In the genomic region with DNA sequence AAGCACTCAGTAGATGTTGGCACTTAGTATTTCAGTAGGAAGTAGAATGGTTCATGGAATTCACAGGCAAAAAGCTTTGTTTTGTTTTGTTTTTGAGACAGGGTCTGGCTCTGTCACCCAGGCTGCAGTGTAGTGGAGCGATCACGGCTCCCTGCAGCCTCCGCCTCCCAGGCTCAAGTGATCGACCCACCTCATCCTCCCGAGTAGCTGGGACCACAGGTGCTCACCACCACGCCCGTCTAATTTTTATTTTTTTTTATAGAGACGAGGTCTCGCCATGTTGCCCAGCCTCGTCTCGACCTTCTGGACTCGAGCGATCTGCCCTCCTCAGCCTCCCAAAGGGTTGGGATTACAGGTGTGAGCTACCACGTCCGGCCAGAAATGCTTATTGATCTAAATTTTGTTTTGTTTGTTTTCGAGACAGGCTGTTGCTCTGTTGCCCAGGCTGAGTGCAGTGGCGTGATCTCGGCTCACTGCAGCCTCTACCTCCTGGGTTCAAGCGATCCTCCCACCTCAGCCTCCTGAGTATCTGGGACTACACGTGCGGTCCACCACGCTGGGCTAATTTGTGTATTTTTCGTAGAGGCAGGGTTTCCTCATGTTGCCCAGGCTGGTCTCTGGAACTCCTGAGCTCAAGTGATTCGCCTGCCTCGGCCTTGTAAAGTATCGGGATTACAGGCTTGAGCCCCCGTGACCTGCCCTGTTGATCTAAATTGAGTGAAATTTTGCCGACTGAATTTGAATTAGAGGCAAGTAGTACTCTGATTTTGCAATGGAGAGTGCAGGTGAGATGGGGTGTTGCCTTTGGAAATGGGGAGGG, we compare ENCODE assay signal across 8 cellular contexts. TPM values are rescaled to one million over a fixed set of nuclear protein-coding genes. Genes with fewer than 3 reads are reported as not detected.
DNase-seq lines count a peak whose midpoint lies in the region; ATAC-seq and TF ChIP-seq lines count a peak whose summit lies in the region.

No MANE protein-coding gene starts in this region.

- H3K4me1 Mint-ChIP-seq in endothelial cell (ENCODE audit: unreplicated experiment) = peaks cover 32% of the 10 kb centered on the region

- H3K4me3 ChIP-seq in OCI-LY3 (ENCODE audit: low read length) = peak overlapping the region; percentile 92
- peak overlapping the region; percentile 89 for H3K4me3 ChIP-seq in osteoblast (ENCODE audit: insufficient read depth, low read length)

- H3K36me3 ChIP-seq in OCI-LY3 (replicated peaks; ENCODE audit: low read depth, low read length) (peaks cover 16% of the 10 kb centered on the region), osteoblast (ENCODE audit: insufficient read depth, low read length) (peaks cover 10% of the 10 kb centered on the region)

- no peak for TF ChIP-seq CTCF in OCI-LY3 (IDR thresholded peaks at IDR 0.05; ENCODE audit: low read depth, low read length)
- TF ChIP-seq CTCF in endothelial cell (IDR thresholded peaks at IDR 0.05; ENCODE audit: unreplicated experiment) = no peak
- TF ChIP-seq CTCF in osteoblast (IDR thresholded peaks at IDR 0.05; ENCODE audit: extremely low read depth, low read depth, low read length) = no peak

- DNase-seq in COLO668 (lab: John Stamatoyannopoulos, UW; ENCODE audit: unreplicated experiment) (peak; percentile 17), endothelial cell (ENCODE audit: low spot score) (no peak), osteoblast (ENCODE audit: insufficient read length, low spot score, missing footprints) (no peak), GOT3 (lab: John Stamatoyannopoulos, UW) (no peak), dedifferentiated amniotic fluid mesenchymal stem cell (ENCODE audit: extremely low spot score) (no peak)

- peaks cover 24% of the 10 kb centered on the region for H4K20me1 ChIP-seq in OCI-LY3 (ENCODE audit: insufficient read depth, low read length)
- peaks cover 50% of the 10 kb centered on the region for H4K20me1 ChIP-seq in osteoblast (ENCODE audit: insufficient read depth, low read length)

- H3K9me3 Mint-ChIP-seq in endothelial cell (ENCODE audit: unreplicated experiment) = no peaks in the 10 kb centered on the region

- H3K4me1 ChIP-seq in OCI-LY3 (ENCODE audit: low read length) = peaks cover 57% of the 10 kb centered on the region
- H3K4me1 ChIP-seq in osteoblast (ENCODE audit: insufficient read depth, low read length) = peaks cover 24% of the 10 kb centered on the region

- peak overlapping the region; percentile 84 for H3K9ac ChIP-seq in OCI-LY3 (ENCODE audit: low read length)

- ATAC-seq in HG03442 (IDR thresholded peaks at IDR 0.05; ENCODE audit: unreplicated experiment) (no peak), HG02759 (IDR thresholded peaks at IDR 0.05; ENCODE audit: unreplicated experiment) (no peak)

- H3K79me2 ChIP-seq in OCI-LY3 (ENCODE audit: low read length) = peaks cover 68% of the 10 kb centered on the region
- peaks cover 66% of the 10 kb centered on the region for H3K79me2 ChIP-seq in osteoblast (ENCODE audit: insufficient read depth, low read length)

- H3K27me3 ChIP-seq in OCI-LY3 (ENCODE audit: low read depth, low read length) = no peaks in the 10 kb centered on the region
- H3K27me3 ChIP-seq in osteoblast (ENCODE audit: insufficient read depth, low read length) = no peaks in the 10 kb centered on the region

- peak overlapping the region; percentile 94 for H3K27ac Mint-ChIP-seq in endothelial cell (ENCODE audit: unreplicated experiment)

- H3K9me3 ChIP-seq in OCI-LY3 (ENCODE audit: insufficient read depth, low read length) (no peaks in the 10 kb centered on the region), osteoblast (ENCODE audit: low read depth, low read length) (no peaks in the 10 kb centered on the region)

- H2AFZ ChIP-seq in OCI-LY3 (ENCODE audit: low read depth, low read length) (no peak overlapping the region), osteoblast (ENCODE audit: low read length) (no peak overlapping the region)

- H3K4me2 ChIP-seq in OCI-LY3 (ENCODE audit: low read length) (peak overlapping the region; percentile 88), osteoblast (ENCODE audit: insufficient read depth, low read length) (peak overlapping the region; percentile 98)

- peaks cover 17% of the 10 kb centered on the region for H3K36me3 Mint-ChIP-seq in endothelial cell (ENCODE audit: low read depth, unreplicated experiment)

- H3K27ac ChIP-seq in OCI-LY3 (ENCODE audit: low read length) = peak overlapping the region; percentile 88
- peak overlapping the region; percentile 59 for H3K27ac ChIP-seq in osteoblast (ENCODE audit: low read depth, low read length)

- peak overlapping the region; percentile 96 for H3K4me3 Mint-ChIP-seq in endothelial cell (ENCODE audit: unreplicated experiment)

- H3K27me3 Mint-ChIP-seq in endothelial cell (ENCODE audit: unreplicated experiment) = peaks cover 18% of the 10 kb centered on the region

RNA-seq across cellular contexts. Expression of gene GLRX3, which starts 1.7 kb away (rescaled TPM):
- total RNA-seq in endothelial cell (ENCODE audit: unreplicated experiment) = 111 TPM
- 70.1 and 74.9 TPM in 2 replicates for total RNA-seq in osteoblast

RNA-seq across cellular contexts. Expression of gene C10orf143, which starts 27.2 kb away (rescaled TPM):
- total RNA-seq in endothelial cell (ENCODE audit: unreplicated experiment) = 3.4 TPM
- 1.2 and 2.5 TPM in 2 replicates for total RNA-seq in osteoblast
